In genomic region chr3:27325419-27325818, GRCh38 we compare ENCODE assay signal across 14 cellular contexts. TPM values are rescaled to one million over a fixed set of nuclear protein-coding genes. Genes with fewer than 3 reads are reported as not detected.
DNase-seq lines count a peak whose midpoint lies in the region; ATAC-seq and TF ChIP-seq lines count a peak whose summit lies in the region.
"Had no signal": no experiment of that assay in that cellular context is flagged by ENCODE, and none has a peak within 500 bp of the region (broad histone marks: within the 10 kb centered on the region; RNA-seq: fewer than 3 reads in every experiment).

No MANE protein-coding gene starts in this region.

- H3K36me3 ChIP-seq in H7 (replicated peaks; ENCODE audit: control insufficient read depth, insufficient read depth, low read length) (no peaks in the 10 kb centered on the region), osteoblast (ENCODE audit: insufficient read depth, low read length) (peaks cover 7% of the 10 kb centered on the region)
- H3K36me3 ChIP-seq: adrenal gland, upper lobe of left lung had no signal

- peak; percentile 16; the same call in 1 of the 3 replicates for ATAC-seq in SK-N-SH treated with all-trans-retinoic acid at 6 μM for 48 hours
- ATAC-seq: CD8-positive, alpha-beta T cell; effector memory CD8-positive, alpha-beta T cell had no signal

- H3K4me3 ChIP-seq in H7 (ENCODE audit: insufficient read depth, low read depth, low read length) (no peak overlapping the region), osteoblast (ENCODE audit: insufficient read depth, low read length) (no peak overlapping the region)
- H3K4me3 ChIP-seq: adrenal gland, upper lobe of left lung had no signal

- no peak overlapping the region for H3K4me2 ChIP-seq in osteoblast (ENCODE audit: insufficient read depth, low read length)

- H3K27ac ChIP-seq in osteoblast (ENCODE audit: low read depth, low read length), result peak overlapping the region; percentile 46
- H3K27ac ChIP-seq: adrenal gland had no signal

- DNase-seq in EL, result peak; percentile 7
- DNase-seq in H7, result peak; percentile 30
- DNase-seq in osteoblast (ENCODE audit: insufficient read length, low spot score, missing footprints), result no peak
- DNase-seq in HUDEP-2 (lab: John Stamatoyannopoulos, UW; ENCODE audit: unreplicated experiment in 76 of 76), result no peak
- no peak for DNase-seq in A172 (ENCODE audit: low spot score)
- DNase-seq in ecto neural progenitor cell (ENCODE audit: low spot score), result no peak
- no peak for DNase-seq in activated naive CD4-positive, alpha-beta T cell (lab: John Stamatoyannopoulos, UW)
- DNase-seq: adrenal gland; CD8-positive, alpha-beta T cell; effector memory CD8-positive, alpha-beta T cell; NCI-H1930; retina; upper lobe of left lung had no signal

- H3K79me2 ChIP-seq in osteoblast (ENCODE audit: insufficient read depth, low read length), result no peaks in the 10 kb centered on the region

- H3K27me3 ChIP-seq in H7 (ENCODE audit: control insufficient read depth, insufficient read depth, low read length), result no peaks in the 10 kb centered on the region
- H3K27me3 ChIP-seq in osteoblast (ENCODE audit: insufficient read depth, low read length), result no peaks in the 10 kb centered on the region
- H3K27me3 ChIP-seq: adrenal gland, upper lobe of left lung had no signal

- no peak overlapping the region for H2AFZ ChIP-seq in osteoblast (ENCODE audit: low read length)

- H3K9me3 ChIP-seq in osteoblast (ENCODE audit: low read depth, low read length), result no peaks in the 10 kb centered on the region
- H3K9me3 ChIP-seq: adrenal gland had no signal

- H3K4me1 ChIP-seq in osteoblast (ENCODE audit: insufficient read depth, low read length), result peaks cover 23% of the 10 kb centered on the region
- H3K4me1 ChIP-seq: adrenal gland had no signal

- peak; percentile 13 for TF ChIP-seq CTCF in osteoblast (IDR thresholded peaks at IDR 0.05; ENCODE audit: extremely low read depth, low read depth, low read length)

- H4K20me1 ChIP-seq in osteoblast (ENCODE audit: insufficient read depth, low read length), result no peaks in the 10 kb centered on the region

TF ChIP-seq in SK-N-SH treated with all-trans-retinoic acid at 6 μM for 48 hours, 23 proteins besides CTCF, POLR2A, EP300 and RAD21:
- TF ChIP-seq TCF4 (CRISPR knock-in tag; IDR thresholded peaks at IDR 0.05; ENCODE audit: borderline replicate concordance) (no peak), ISL1 (CRISPR knock-in tag; IDR thresholded peaks at IDR 0.05) (no peak), RARB (CRISPR knock-in tag; IDR thresholded peaks at IDR 0.05) (no peak), ZNF70 (CRISPR knock-in tag; IDR thresholded peaks at IDR 0.05) (no peak), ZNF565 (CRISPR knock-in tag; conservative IDR thresholded peaks at IDR 0.05; ENCODE audit: low read depth) (no peak), ARNTL (CRISPR knock-in tag; IDR thresholded peaks at IDR 0.05; ENCODE audit: borderline replicate concordance, low read depth) (no peak), GLIS3 (CRISPR knock-in tag; IDR thresholded peaks at IDR 0.05) (no peak), ZFP30 (CRISPR knock-in tag; IDR thresholded peaks at IDR 0.05) (no peak), BACH2 (CRISPR knock-in tag; IDR thresholded peaks at IDR 0.05; ENCODE audit: borderline replicate concordance) (no peak), PPARA (CRISPR knock-in tag; IDR thresholded peaks at IDR 0.05; ENCODE audit: borderline replicate concordance) (no peak), CSRNP3 (CRISPR knock-in tag; IDR thresholded peaks at IDR 0.05) (no peak), CSDC2 (CRISPR knock-in tag; IDR thresholded peaks at IDR 0.05) (no peak), POU6F1 (CRISPR knock-in tag; IDR thresholded peaks at IDR 0.05; ENCODE audit: borderline replicate concordance, low read depth) (no peak)
- TF ChIP-seq, protein P1, sequence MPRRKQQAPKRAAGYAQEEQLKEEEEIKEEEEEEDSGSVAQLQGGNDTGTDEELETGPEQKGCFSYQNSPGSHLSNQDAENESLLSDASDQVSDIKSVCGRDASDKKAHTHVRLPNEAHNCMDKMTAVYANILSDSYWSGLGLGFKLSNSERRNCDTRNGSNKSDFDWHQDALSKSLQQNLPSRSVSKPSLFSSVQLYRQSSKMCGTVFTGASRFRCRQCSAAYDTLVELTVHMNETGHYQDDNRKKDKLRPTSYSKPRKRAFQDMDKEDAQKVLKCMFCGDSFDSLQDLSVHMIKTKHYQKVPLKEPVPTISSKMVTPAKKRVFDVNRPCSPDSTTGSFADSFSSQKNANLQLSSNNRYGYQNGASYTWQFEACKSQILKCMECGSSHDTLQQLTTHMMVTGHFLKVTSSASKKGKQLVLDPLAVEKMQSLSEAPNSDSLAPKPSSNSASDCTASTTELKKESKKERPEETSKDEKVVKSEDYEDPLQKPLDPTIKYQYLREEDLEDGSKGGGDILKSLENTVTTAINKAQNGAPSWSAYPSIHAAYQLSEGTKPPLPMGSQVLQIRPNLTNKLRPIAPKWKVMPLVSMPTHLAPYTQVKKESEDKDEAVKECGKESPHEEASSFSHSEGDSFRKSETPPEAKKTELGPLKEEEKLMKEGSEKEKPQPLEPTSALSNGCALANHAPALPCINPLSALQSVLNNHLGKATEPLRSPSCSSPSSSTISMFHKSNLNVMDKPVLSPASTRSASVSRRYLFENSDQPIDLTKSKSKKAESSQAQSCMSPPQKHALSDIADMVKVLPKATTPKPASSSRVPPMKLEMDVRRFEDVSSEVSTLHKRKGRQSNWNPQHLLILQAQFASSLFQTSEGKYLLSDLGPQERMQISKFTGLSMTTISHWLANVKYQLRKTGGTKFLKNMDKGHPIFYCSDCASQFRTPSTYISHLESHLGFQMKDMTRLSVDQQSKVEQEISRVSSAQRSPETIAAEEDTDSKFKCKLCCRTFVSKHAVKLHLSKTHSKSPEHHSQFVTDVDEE (CRISPR knock-in tag; IDR thresholded peaks at IDR 0.05), result no peak
TF ChIP-seq in SK-N-SH treated with all-trans-retinoic acid at 6 μM for 48 hours: peak in this region for 0.

RNA-seq across cellular contexts. Expression of gene NEK10, which starts 43.8 kb away (rescaled TPM):
- total RNA-seq in H7 (2014; rRNA removed; shearing (Covaris generic)), result 0.03 and 0.30 TPM in 2 replicates
- 58.6 and 69.8 TPM in 2 replicates for total RNA-seq in osteoblast
- 8.4 and 11.5 TPM in 2 replicates for total RNA-seq in A172 (2014; rRNA removed; shearing (Covaris generic))

Comparison
In these comparisons a context has a peak if more than half of its experiments do, and no peak if none do; other contexts are left out.
1. DNase-seq: peak in EL (single experiment) and H7 (single experiment); none in osteoblast (single experiment), HUDEP-2 (0 of 76), A172 (single experiment), ecto neural progenitor cell (single experiment) and activated naive CD4-positive, alpha-beta T cell (0 of 4).